1 cellular context compared by ENCODE assay signal in the genomic region with DNA sequence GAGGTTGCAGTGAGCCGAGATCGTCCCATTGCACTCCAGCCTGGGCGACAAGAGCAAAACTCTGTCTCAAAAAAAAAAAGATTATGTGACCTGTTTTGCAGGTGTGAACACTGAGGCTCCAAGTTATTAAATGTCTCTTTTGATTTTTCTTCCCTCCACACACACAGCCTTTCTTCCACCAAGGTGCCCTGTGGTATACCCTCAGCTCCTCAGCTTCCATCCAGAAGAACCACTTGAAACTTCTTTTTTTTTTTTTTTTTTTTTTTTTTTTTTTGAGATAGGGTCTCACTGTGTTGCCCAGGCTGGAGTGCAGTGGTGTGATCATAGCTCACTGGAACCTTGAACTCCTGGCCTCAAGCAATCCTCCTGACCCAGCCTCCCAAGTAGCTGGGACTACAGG. TPM values are rescaled to one million over a fixed set of nuclear protein-coding genes. Genes with fewer than 3 reads are reported as not detected.
"Had no signal": no experiment of that assay in that cellular context is flagged by ENCODE, and none has a peak within 500 bp of the region (broad histone marks: within the 10 kb centered on the region; RNA-seq: fewer than 3 reads in every experiment).

No MANE protein-coding gene starts in this region.

RNA-seq across cellular contexts. Expression of gene SEZ6L2, which starts 10.0 kb away (rescaled TPM):
- polyA plus RNA-seq: IgD-negative memory B cell had no signal

RNA-seq across cellular contexts. Expression of gene ASPHD1, which starts 10.9 kb away (rescaled TPM):
- polyA plus RNA-seq: IgD-negative memory B cell had no signal
